In genomic region chr2:231512222-231512621, GRCh38 we compare ENCODE assay signal across 13 cellular contexts. TPM values are rescaled to one million over a fixed set of nuclear protein-coding genes. Genes with fewer than 3 reads are reported as not detected.
DNase-seq lines count a peak whose midpoint lies in the region; ATAC-seq and TF ChIP-seq lines count a peak whose summit lies in the region.
"Had no signal": no experiment of that assay in that cellular context is flagged by ENCODE, and none has a peak within 500 bp of the region (broad histone marks: within the 10 kb centered on the region; RNA-seq: fewer than 3 reads in every experiment).

No MANE protein-coding gene starts in this region.

- 75 to 81% methylated on average over 4 to 5 of the region's 5 CpGs for WGBS in esophagus squamous epithelium, 2 donors

- no peaks in the 10 kb centered on the region for H3K27me3 ChIP-seq in esophagus squamous epithelium

- H3K27me3 Mint-ChIP-seq in CD14-positive monocyte (ENCODE audit: low read depth in 3 of 3): peaks cover 0 to 2% (median 0%) of the 10 kb centered on the region in 3 donors

- peaks cover 0 to 27% (median 5%) of the 10 kb centered on the region in 3 donors for H3K4me1 ChIP-seq in esophagus squamous epithelium

- peaks cover 0 to 1% (median 0%) of the 10 kb centered on the region in 7 donors for H3K9me3 Mint-ChIP-seq in CD14-positive monocyte
- H3K9me3 Mint-ChIP-seq: activated naive CD8-positive, alpha-beta T cell treated with anti-CD3 and anti-CD28 coated beads, Interleukin-2, amount 10 ng/mL, durations not matched to agents 7 days and 5 days had no signal

- TF ChIP-seq CTCF in choroid plexus epithelial cell (conservative IDR thresholded peaks at IDR 0.05; ENCODE audit: low read depth, low read length) (no peak), esophagus squamous epithelium (IDR thresholded peaks at IDR 0.05) (no peak), CD14-positive monocyte (IDR thresholded peaks at IDR 0.05) (no peak)

- DNase-seq in G401 (ENCODE audit: low spot score) (peak; percentile 90), NCI-H526 treated with DMSO at 0.1 percent for 48 hours (lab: John Stamatoyannopoulos, UW) (peak; percentile 71), choroid plexus epithelial cell (ENCODE audit: low read depth) (peak; percentile 41), nucleus accumbens (lab: John Stamatoyannopoulos, UW) (peak in 48 of 56 donors; percentile 9 to 81 (median 46)), A172 (ENCODE audit: low spot score) (no peak), esophagus squamous epithelium (lab: John Stamatoyannopoulos, UW) (no peak), CD14-positive monocyte (ENCODE audit: low spot score) (no peak)
- DNase-seq: activated CD4-positive, alpha-beta T cell treated with anti-CD3 and anti-CD28 coated beads for 48 hours; activated naive CD8-positive, alpha-beta T cell treated with anti-CD3 and anti-CD28 coated beads, Interleukin-2, amount 10 ng/mL, durations not matched to agents 7 days and 5 days; MM.1S; NCI-H524 had no signal

- in situ Hi-C loops in G401 (cut with HindIII; ENCODE audit: low sequenced_read_pairs): no loop called here

- ATAC-seq in HG02759 (IDR thresholded peaks at IDR 0.05; ENCODE audit: unreplicated experiment): no peak

- no peaks in the 10 kb centered on the region for H3K9me3 ChIP-seq in esophagus squamous epithelium

- H3K4me3 ChIP-seq in choroid plexus epithelial cell (ENCODE audit: low read depth, low read length) (no peak overlapping the region), esophagus squamous epithelium (no peak overlapping the region)
- H3K4me3 ChIP-seq: SK-N-MC had no signal

- peak overlapping the region in 1 of 4 donors; percentile 19 for H3K27ac ChIP-seq in esophagus squamous epithelium
- H3K27ac ChIP-seq: SK-N-MC had no signal

- TF ChIP-seq POLR2A in esophagus squamous epithelium (IDR thresholded peaks at IDR 0.05): no peak

- intact Hi-C loops in esophagus squamous epithelium (cut with DNase I): no loop called here
- intact Hi-C loops in CD14-positive monocyte (cut with micrococcal nuclease): loop anchor here (5.0 to 10.0 kb wide), 5 partner anchors 45 to 1183 kb away; partner anchors contain the start of genes GIGYF2 (in 1 of the 2) and PDE6D (in 1 of the 2)

- H3K27ac Mint-ChIP-seq in CD14-positive monocyte: peak overlapping the region in 2 of 7 donors; percentile 14 to 43
- H3K27ac Mint-ChIP-seq: activated naive CD8-positive, alpha-beta T cell treated with anti-CD3 and anti-CD28 coated beads, Interleukin-2, amount 10 ng/mL, durations not matched to agents 7 days and 5 days had no signal

- peaks cover 12% of the 10 kb centered on the region for H3K4me1 Mint-ChIP-seq in CD14-positive monocyte

- H3K36me3 ChIP-seq in esophagus squamous epithelium: no peaks in the 10 kb centered on the region

- no peak overlapping the region for H3K4me3 Mint-ChIP-seq in CD14-positive monocyte
- H3K4me3 Mint-ChIP-seq: activated naive CD8-positive, alpha-beta T cell treated with anti-CD3 and anti-CD28 coated beads, Interleukin-2, amount 10 ng/mL, durations not matched to agents 7 days and 5 days had no signal

- H3K36me3 Mint-ChIP-seq in CD14-positive monocyte: no peaks in the 10 kb centered on the region

RNA-seq across cellular contexts. Expression of gene NMUR1, which starts 18.0 kb away (rescaled TPM):
- not detected in 2 replicates for total RNA-seq in G401 (2014; rRNA removed; shearing (Covaris generic))
- not detected in 2 replicates for total RNA-seq in A172 (2014; rRNA removed; shearing (Covaris generic))
- 1 to 10 TPM in 1 of 4 donors, under 1 TPM in 1, not detected in 2; 0.15 to 1.5 TPM for total RNA-seq in esophagus squamous epithelium
- not detected for polyA plus RNA-seq in CD14-positive monocyte

RNA-seq across cellular contexts. Expression of gene NCL, which starts 47.9 kb away (rescaled TPM):
- total RNA-seq in G401 (2014; rRNA removed; shearing (Covaris generic)): 159 and 386 TPM in 2 replicates
- total RNA-seq in A172 (2014; rRNA removed; shearing (Covaris generic)): 217 and 344 TPM in 2 replicates
- total RNA-seq in esophagus squamous epithelium: 100 to 1,000 TPM; 104 to 220 (median 175) TPM
- 100 to 1,000 TPM; 106 to 143 TPM for polyA plus RNA-seq in CD14-positive monocyte

Comparison
In these comparisons a context has a peak if more than half of its experiments do, and no peak if none do; other contexts are left out.
1. DNase-seq: peak in G401 (single experiment), NCI-H526 treated with DMSO at 0.1 percent for 48 hours (single experiment), choroid plexus epithelial cell (single experiment) and nucleus accumbens (48 of 56); none in A172 (single experiment), esophagus squamous epithelium (single experiment) and CD14-positive monocyte (single experiment).